1 cellular context compared by ENCODE assay signal in the genomic region with DNA sequence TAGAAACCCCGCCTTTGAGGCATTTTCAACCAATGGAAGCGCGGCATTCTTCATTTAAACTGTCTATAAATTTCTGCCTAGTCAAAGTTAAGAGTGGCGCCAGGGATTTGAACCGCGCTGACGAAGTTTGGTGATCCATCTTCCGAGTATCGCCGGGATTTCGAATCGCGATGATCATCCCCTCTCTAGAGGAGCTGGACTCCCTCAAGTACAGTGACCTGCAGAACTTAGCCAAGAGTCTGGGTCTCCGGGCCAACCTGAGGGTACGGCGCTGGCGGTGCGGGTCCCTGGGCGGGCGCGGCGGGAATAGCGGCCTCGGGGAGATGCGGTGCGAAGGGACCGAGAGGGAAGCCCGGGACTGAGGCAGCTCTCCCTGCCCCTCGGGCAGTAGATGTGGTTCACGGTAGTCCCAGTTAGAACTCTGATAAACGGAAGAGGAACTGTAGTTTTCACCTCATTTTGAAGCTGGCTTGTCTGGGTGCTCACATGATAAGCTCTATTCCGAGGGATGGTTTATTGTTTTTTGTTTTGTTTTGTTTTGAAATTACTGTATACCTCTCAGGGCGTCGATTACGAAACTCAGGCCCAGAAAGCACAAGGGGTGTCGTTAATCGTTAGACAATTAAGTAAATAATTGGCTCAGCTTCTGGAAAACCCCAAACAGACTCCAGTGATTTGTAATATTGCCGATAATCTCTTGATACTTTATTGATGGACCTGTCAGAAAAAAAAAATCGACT.
TF ChIP-seq lines count a peak whose summit lies in the region.

A gene with protein sequence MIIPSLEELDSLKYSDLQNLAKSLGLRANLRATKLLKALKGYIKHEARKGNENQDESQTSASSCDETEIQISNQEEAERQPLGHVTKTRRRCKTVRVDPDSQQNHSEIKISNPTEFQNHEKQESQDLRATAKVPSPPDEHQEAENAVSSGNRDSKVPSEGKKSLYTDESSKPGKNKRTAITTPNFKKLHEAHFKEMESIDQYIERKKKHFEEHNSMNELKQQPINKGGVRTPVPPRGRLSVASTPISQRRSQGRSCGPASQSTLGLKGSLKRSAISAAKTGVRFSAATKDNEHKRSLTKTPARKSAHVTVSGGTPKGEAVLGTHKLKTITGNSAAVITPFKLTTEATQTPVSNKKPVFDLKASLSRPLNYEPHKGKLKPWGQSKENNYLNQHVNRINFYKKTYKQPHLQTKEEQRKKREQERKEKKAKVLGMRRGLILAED (plus strand): TSS at position 94 of the 740 bp plus-strand sequence. CDS start 77 bp downstream, at position 171.

TF ChIP-seq in HepG2, 621 proteins besides CTCF, POLR2A, EP300 and RAD21 (continued from another document and continues in another):
- TF ChIP-seq, protein P1, sequence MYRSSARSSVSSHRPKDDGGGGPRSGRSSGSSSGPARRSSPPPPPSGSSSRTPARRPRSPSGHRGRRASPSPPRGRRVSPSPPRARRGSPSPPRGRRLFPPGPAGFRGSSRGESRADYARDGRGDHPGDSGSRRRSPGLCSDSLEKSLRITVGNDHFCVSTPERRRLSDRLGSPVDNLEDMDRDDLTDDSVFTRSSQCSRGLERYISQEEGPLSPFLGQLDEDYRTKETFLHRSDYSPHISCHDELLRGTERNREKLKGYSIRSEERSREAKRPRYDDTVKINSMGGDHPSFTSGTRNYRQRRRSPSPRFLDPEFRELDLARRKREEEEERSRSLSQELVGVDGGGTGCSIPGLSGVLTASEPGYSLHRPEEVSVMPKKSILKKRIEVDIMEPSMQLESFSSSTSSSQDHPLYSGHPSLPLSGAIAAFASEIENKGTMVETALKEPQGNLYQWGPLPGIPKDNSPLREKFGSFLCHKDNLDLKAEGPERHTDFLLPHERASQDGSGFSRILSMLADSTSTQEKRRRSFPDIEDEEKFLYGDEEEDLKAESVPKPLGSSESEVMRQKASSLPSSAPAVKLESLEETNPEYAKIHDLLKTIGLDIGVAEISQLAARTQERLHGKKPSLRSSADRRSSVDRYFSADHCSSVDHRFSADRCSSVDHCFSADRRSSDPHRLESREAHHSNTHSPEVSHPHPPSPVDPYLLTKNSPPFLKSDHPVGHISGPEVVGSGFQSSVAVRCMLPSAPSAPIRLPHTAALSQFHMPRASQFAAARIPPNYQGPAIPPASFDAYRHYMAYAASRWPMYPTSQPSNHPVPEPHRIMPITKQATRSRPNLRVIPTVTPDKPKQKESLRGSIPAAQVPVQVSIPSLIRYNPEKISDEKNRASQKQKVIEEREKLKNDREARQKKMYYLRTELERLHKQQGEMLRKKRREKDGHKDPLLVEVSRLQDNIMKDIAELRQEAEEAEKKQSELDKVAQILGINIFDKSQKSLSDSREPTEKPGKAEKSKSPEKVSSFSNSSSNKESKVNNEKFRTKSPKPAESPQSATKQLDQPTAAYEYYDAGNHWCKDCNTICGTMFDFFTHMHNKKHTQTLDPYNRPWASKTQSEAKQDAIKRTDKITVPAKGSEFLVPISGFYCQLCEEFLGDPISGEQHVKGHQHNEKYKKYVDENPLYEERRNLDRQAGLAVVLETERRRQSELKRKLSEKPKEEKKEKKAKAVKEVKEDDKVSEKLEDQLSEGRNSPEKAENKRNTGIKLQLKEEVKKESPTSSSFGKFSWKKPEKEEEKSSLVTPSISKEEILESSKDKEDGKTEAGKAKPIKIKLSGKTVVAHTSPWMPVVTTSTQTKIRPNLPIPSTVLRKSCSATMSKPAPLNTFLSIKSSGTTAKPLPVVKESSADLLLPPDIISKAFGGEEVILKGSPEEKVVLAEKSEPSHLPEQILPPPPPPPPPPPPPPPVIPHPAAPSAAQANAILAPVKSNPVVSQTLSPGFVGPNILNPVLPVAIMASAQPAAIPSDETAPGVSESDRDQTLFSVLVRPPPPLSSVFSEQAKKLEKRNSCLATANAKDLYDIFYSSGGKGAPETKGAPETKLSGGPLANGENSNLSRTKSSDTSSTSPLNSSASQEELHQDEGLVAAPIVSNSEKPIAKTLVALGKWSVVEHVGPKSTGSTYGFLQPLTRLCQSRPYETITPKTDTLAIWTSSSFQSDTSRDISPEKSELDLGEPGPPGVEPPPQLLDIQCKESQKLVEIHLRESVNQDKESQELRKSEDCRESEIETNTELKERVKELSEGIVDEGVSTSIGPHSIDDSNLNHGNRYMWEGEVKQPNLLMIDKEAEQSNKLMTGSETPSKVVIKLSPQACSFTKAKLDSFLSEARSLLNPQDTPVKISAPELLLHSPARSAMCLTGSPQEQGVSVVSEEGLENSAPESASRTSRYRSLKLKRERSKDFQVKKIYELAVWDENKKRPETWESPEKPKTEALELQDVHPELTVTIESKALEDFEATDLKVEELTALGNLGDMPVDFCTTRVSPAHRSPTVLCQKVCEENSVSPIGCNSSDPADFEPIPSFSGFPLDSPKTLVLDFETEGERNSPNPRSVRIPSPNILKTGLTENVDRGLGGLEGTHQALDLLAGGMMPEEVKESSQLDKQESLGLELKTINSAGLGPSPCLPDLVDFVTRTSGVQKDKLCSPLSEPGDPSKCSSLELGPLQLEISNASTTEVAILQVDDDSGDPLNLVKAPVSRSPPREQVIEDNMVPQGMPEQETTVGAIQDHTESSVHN (CRISPR knock-in tag; IDR thresholded peaks at IDR 0.05) = no peak
- TF ChIP-seq ZNF101 (CRISPR knock-in tag; IDR thresholded peaks at IDR 0.05; ENCODE audit: borderline replicate concordance, low read depth) = no peak
- no peak for TF ChIP-seq KLF9 (CRISPR knock-in tag; IDR thresholded peaks at IDR 0.05; ENCODE audit: low read depth)
- no peak for TF ChIP-seq ZNF207 (IDR thresholded peaks at IDR 0.05; ENCODE audit: borderline replicate concordance)
- no peak for TF ChIP-seq ZBTB21 (CRISPR knock-in tag; IDR thresholded peaks at IDR 0.05)
- TF ChIP-seq ZNF10 (CRISPR knock-in tag; IDR thresholded peaks at IDR 0.05; ENCODE audit: borderline replicate concordance, low read depth) = no peak
- TF ChIP-seq CEBPB (IDR thresholded peaks at IDR 0.05; ENCODE audit: borderline replicate concordance, low read depth, low read length) = peak; percentile 77
- TF ChIP-seq RARA (CRISPR knock-in tag; IDR thresholded peaks at IDR 0.05) = peak; percentile 5; the same call in 1 of the 2 replicates
- TF ChIP-seq ATM (IDR thresholded peaks at IDR 0.05; ENCODE audit: borderline replicate concordance) = no peak
- TF ChIP-seq MLLT10 (CRISPR knock-in tag; IDR thresholded peaks at IDR 0.05) = no peak
- TF ChIP-seq ZNF331 (CRISPR knock-in tag; IDR thresholded peaks at IDR 0.05) = no peak
- TF ChIP-seq ZNF546 (CRISPR knock-in tag; conservative IDR thresholded peaks at IDR 0.05) = no peak
- TF ChIP-seq GLI4 (CRISPR knock-in tag; IDR thresholded peaks at IDR 0.05; ENCODE audit: borderline replicate concordance) = no peak
- TF ChIP-seq, protein P2, sequence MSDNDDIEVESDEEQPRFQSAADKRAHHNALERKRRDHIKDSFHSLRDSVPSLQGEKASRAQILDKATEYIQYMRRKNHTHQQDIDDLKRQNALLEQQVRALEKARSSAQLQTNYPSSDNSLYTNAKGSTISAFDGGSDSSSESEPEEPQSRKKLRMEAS (IDR thresholded peaks at IDR 0.05) = no peak; the same call in none of the 2 replicates
- peak; percentile 54; the same call in 1 of the 2 replicates for TF ChIP-seq ZMYM4 (CRISPR knock-in tag; IDR thresholded peaks at IDR 0.05)
- TF ChIP-seq, protein P3, sequence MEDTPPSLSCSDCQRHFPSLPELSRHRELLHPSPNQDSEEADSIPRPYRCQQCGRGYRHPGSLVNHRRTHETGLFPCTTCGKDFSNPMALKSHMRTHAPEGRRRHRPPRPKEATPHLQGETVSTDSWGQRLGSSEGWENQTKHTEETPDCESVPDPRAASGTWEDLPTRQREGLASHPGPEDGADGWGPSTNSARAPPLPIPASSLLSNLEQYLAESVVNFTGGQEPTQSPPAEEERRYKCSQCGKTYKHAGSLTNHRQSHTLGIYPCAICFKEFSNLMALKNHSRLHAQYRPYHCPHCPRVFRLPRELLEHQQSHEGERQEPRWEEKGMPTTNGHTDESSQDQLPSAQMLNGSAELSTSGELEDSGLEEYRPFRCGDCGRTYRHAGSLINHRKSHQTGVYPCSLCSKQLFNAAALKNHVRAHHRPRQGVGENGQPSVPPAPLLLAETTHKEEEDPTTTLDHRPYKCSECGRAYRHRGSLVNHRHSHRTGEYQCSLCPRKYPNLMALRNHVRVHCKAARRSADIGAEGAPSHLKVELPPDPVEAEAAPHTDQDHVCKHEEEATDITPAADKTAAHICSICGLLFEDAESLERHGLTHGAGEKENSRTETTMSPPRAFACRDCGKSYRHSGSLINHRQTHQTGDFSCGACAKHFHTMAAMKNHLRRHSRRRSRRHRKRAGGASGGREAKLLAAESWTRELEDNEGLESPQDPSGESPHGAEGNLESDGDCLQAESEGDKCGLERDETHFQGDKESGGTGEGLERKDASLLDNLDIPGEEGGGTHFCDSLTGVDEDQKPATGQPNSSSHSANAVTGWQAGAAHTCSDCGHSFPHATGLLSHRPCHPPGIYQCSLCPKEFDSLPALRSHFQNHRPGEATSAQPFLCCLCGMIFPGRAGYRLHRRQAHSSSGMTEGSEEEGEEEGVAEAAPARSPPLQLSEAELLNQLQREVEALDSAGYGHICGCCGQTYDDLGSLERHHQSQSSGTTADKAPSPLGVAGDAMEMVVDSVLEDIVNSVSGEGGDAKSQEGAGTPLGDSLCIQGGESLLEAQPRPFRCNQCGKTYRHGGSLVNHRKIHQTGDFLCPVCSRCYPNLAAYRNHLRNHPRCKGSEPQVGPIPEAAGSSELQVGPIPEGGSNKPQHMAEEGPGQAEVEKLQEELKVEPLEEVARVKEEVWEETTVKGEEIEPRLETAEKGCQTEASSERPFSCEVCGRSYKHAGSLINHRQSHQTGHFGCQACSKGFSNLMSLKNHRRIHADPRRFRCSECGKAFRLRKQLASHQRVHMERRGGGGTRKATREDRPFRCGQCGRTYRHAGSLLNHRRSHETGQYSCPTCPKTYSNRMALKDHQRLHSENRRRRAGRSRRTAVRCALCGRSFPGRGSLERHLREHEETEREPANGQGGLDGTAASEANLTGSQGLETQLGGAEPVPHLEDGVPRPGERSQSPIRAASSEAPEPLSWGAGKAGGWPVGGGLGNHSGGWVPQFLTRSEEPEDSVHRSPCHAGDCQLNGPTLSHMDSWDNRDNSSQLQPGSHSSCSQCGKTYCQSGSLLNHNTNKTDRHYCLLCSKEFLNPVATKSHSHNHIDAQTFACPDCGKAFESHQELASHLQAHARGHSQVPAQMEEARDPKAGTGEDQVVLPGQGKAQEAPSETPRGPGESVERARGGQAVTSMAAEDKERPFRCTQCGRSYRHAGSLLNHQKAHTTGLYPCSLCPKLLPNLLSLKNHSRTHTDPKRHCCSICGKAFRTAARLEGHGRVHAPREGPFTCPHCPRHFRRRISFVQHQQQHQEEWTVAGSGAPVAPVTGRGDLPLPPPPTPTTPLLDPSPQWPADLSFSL (CRISPR knock-in tag; IDR thresholded peaks at IDR 0.05) = no peak
- TF ChIP-seq, protein P4, sequence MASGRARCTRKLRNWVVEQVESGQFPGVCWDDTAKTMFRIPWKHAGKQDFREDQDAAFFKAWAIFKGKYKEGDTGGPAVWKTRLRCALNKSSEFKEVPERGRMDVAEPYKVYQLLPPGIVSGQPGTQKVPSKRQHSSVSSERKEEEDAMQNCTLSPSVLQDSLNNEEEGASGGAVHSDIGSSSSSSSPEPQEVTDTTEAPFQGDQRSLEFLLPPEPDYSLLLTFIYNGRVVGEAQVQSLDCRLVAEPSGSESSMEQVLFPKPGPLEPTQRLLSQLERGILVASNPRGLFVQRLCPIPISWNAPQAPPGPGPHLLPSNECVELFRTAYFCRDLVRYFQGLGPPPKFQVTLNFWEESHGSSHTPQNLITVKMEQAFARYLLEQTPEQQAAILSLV (CRISPR knock-in tag; IDR thresholded peaks at IDR 0.05; ENCODE audit: borderline replicate concordance) = peak; percentile 46; the same call in 1 of the 2 replicates
- TF ChIP-seq TCF7L2 (IDR thresholded peaks at IDR 0.05; ENCODE audit: low read depth, low read length) = no peak
- 0 out of 2 replicates have a peak, but pooled peaks have one; percentile 36 for TF ChIP-seq ZC3H4 (CRISPR knock-in tag; IDR thresholded peaks at IDR 0.05; ENCODE audit: borderline replicate concordance)
- TF ChIP-seq, protein P5, sequence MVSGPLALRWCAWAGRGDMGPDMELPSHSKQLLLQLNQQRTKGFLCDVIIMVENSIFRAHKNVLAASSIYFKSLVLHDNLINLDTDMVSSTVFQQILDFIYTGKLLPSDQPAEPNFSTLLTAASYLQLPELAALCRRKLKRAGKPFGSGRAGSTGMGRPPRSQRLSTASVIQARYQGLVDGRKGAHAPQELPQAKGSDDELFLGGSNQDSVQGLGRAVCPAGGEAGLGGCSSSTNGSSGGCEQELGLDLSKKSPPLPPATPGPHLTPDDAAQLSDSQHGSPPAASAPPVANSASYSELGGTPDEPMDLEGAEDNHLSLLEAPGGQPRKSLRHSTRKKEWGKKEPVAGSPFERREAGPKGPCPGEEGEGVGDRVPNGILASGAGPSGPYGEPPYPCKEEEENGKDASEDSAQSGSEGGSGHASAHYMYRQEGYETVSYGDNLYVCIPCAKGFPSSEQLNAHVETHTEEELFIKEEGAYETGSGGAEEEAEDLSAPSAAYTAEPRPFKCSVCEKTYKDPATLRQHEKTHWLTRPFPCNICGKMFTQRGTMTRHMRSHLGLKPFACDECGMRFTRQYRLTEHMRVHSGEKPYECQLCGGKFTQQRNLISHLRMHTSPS (CRISPR knock-in tag; IDR thresholded peaks at IDR 0.05; ENCODE audit: low read depth) = no peak
- TF ChIP-seq ZNF841 (CRISPR knock-in tag; IDR thresholded peaks at IDR 0.05; ENCODE audit: borderline replicate concordance) = no peak
- peak; percentile 77; the same call in 1 of the 2 replicates for TF ChIP-seq ZNF724P (CRISPR knock-in tag; IDR thresholded peaks at IDR 0.05; ENCODE audit: borderline replicate concordance)
- TF ChIP-seq FOXC1 (CRISPR knock-in tag; IDR thresholded peaks at IDR 0.05; ENCODE audit: borderline replicate concordance) = no peak
- peak; percentile 39 for TF ChIP-seq PHF8 (CRISPR knock-in tag; IDR thresholded peaks at IDR 0.05)
- TF ChIP-seq FIP1L1 (IDR thresholded peaks at IDR 0.05; ENCODE audit: borderline replicate concordance, insufficient read depth, low read depth, low read length) = no peak
- TF ChIP-seq SIN3B (IDR thresholded peaks at IDR 0.05; ENCODE audit: low read length) = no peak
- TF ChIP-seq, protein P6, sequence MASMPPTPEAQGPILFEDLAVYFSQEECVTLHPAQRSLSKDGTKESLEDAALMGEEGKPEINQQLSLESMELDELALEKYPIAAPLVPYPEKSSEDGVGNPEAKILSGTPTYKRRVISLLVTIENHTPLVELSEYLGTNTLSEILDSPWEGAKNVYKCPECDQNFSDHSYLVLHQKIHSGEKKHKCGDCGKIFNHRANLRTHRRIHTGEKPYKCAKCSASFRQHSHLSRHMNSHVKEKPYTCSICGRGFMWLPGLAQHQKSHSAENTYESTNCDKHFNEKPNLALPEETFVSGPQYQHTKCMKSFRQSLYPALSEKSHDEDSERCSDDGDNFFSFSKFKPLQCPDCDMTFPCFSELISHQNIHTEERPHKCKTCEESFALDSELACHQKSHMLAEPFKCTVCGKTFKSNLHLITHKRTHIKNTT (CRISPR knock-in tag; IDR thresholded peaks at IDR 0.05) = no peak
- no peak for TF ChIP-seq TOE1 (CRISPR knock-in tag; IDR thresholded peaks at IDR 0.05)
- TF ChIP-seq, protein P7, sequence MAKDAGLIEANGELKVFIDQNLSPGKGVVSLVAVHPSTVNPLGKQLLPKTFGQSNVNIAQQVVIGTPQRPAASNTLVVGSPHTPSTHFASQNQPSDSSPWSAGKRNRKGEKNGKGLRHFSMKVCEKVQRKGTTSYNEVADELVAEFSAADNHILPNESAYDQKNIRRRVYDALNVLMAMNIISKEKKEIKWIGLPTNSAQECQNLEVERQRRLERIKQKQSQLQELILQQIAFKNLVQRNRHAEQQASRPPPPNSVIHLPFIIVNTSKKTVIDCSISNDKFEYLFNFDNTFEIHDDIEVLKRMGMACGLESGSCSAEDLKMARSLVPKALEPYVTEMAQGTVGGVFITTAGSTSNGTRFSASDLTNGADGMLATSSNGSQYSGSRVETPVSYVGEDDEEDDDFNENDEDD (CRISPR knock-in tag; IDR thresholded peaks at IDR 0.05; ENCODE audit: borderline replicate concordance) = peak; percentile 65; the same call in 1 of the 2 replicates
- no peak for TF ChIP-seq SETDB1 (CRISPR knock-in tag; IDR thresholded peaks at IDR 0.05; ENCODE audit: borderline replicate concordance)
